In genomic region chr7:127653396-127653795, GRCh38 we compare ENCODE assay signal across 10 cellular contexts. TPM values are rescaled to one million over a fixed set of nuclear protein-coding genes. Genes with fewer than 3 reads are reported as not detected.
A peak's percentile ranks its signal among the peaks of the same experiment; 100 is the strongest.
DNase-seq lines count a peak whose midpoint lies in the region; ATAC-seq and TF ChIP-seq lines count a peak whose summit lies in the region.
"Had no signal": no experiment of that assay in that cellular context is flagged by ENCODE, and none has a peak within 500 bp of the region (broad histone marks: within the 10 kb centered on the region; RNA-seq: fewer than 3 reads in every experiment).

No MANE protein-coding gene starts in this region.

- H3K4me3 ChIP-seq in LNCaP clone FGC (ENCODE audit: low read depth, low read length) (peak overlapping the region; percentile 99), coronary artery (peak overlapping the region; percentile 89)

- CTCF ChIA-PET in Calu3 (lab: Charles Lee) = interaction anchor here (2.6 kb wide), 1 partner anchor 13 kb away, joined by 8 read pairs; no protein-coding TSS in a partner anchor

- ATAC-seq in GM18870 (IDR thresholded peaks at IDR 0.05; ENCODE audit: unreplicated experiment) = no peak
- ATAC-seq: mucosa of descending colon had no signal

- H3K36me3 Mint-ChIP-seq in Calu3 (ENCODE audit: insufficient read depth, unreplicated experiment) (peaks cover 48% of the 10 kb centered on the region), neural crest cell (ENCODE audit: low read depth) (no peaks in the 10 kb centered on the region)

- intact Hi-C loops in Calu3 (cut with micrococcal nuclease; ENCODE audit: unreplicated experiment) = no loop called here

- H3K27me3 Mint-ChIP-seq in Calu3 (ENCODE audit: unreplicated experiment) (no peaks in the 10 kb centered on the region), neural crest cell (ENCODE audit: low read depth) (no peaks in the 10 kb centered on the region)

- no peak for TF ChIP-seq CTCF in Calu3 (IDR thresholded peaks at IDR 0.05; ENCODE audit: unreplicated experiment)
- TF ChIP-seq CTCF in LNCaP clone FGC (IDR thresholded peaks at IDR 0.05; ENCODE audit: control insufficient read depth, extremely low read depth, insufficient read depth) = no peak
- no peak for TF ChIP-seq CTCF in coronary artery (IDR thresholded peaks at IDR 0.05)
- no peak for TF ChIP-seq CTCF in neural crest cell (conservative IDR thresholded peaks at IDR 0.05)

- H3K4me1 Mint-ChIP-seq in Calu3 (ENCODE audit: low read depth, unreplicated experiment) (peaks cover 26% of the 10 kb centered on the region), neural crest cell (peaks cover 49% of the 10 kb centered on the region)

- no peaks in the 10 kb centered on the region for H3K9me3 Mint-ChIP-seq in Calu3 (ENCODE audit: low read depth, unreplicated experiment)
- H3K9me3 Mint-ChIP-seq in neural crest cell = no peaks in the 10 kb centered on the region

- H3K4me3 Mint-ChIP-seq in Calu3 (ENCODE audit: low read depth, unreplicated experiment) = no peak overlapping the region
- H3K4me3 Mint-ChIP-seq in neural crest cell = peak overlapping the region; percentile 98

- TSS peak; percentile 41 for BruUV-seq in Calu3 (replicated peaks; lab: Mats Ljungman, UMichigan)

- no peak overlapping the region for H3K27ac ChIP-seq in coronary artery

- H3K27ac Mint-ChIP-seq in Calu3 (ENCODE audit: unreplicated experiment) (peak overlapping the region; percentile 97), neural crest cell (ENCODE audit: unreplicated experiment) (no peak overlapping the region)

- DNase-seq in Calu3 (no peak), LNCaP clone FGC (ENCODE audit: low read depth) (no peak), coronary artery (ENCODE audit: low spot score) (no peak), neural crest cell (ENCODE audit: low read depth, low spot score) (no peak), NCI-H345 treated with DMSO at 0.1 percent for 48 hours (lab: John Stamatoyannopoulos, UW; ENCODE audit: unreplicated experiment) (no peak), cerebellar nuclear complex (lab: John Stamatoyannopoulos, UW) (no peak)
- no peak for DNase-seq in effector CD8-positive, alpha-beta T cell (lab: John Stamatoyannopoulos, UW)
- DNase-seq: mucosa of descending colon, MV-4-11 had no signal

RNA-seq across cellular contexts. Expression of gene SND1, which starts 1.4 kb away (rescaled TPM):
- 205 and 206 TPM in 2 replicates for total RNA-seq in Calu3 (2022)
- 184 and 188 TPM in 2 replicates for total RNA-seq in neural crest cell

RNA-seq across cellular contexts. Expression of gene PAX4, which starts 35.5 kb away (rescaled TPM):
- not detected in 2 replicates for total RNA-seq in Calu3 (2022)
- total RNA-seq in neural crest cell = not detected in 2 replicates

RNA-seq across cellular contexts. Expression of gene FSCN3, which starts 59.9 kb away (rescaled TPM):
- total RNA-seq in Calu3 (2022) (0.56 TPM in 1 of 2 replicates, not detected in the other), neural crest cell (1.4 and 2.0 TPM in 2 replicates)
